In the genomic region with DNA sequence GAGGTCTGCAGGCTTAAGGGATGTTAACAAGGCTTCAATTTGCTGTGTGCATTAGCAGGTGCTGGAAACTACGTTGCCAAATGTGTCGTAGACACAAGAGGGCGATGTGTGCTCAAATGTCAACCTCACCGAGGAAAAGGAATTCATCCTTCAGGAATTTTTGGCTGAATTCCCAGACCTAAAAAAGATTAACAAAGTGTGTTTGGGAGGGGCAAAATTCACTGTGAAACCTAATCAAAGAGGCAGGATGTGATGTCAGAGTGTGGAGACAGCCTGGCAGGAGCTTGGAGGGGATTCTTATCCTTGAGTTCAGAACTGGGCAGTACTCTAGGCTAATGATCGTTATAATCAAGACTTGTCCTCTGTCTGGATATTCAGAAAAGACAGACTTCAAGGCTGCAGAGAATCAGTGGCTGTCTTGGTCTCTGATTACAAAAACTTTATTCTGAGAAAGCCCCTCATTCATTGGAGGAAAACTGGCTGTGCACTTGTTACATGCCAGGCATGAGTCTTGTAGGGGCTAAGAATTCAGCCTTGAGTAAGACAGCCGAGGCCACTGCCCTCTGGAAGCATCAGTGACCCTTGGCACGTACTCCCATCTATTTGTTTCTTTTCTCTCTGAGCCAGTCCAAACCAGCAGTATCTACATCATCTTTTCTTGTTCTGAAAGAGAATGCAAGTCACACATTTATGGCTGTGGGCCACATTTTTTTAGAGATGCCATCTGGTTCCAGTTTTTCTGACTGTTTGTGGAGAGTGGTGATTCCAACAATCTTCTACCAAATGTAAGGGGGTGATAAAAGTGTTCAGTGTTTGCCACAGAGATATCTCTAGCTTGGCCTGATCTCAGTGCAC, we compare ENCODE assay signal across 8 cellular contexts. TPM values are rescaled to one million over a fixed set of nuclear protein-coding genes. Genes with fewer than 3 reads are reported as not detected.
DNase-seq lines count a peak whose midpoint lies in the region; ATAC-seq, FAIRE-seq and TF ChIP-seq lines count a peak whose summit lies in the region.

No MANE protein-coding gene starts in this region.

- no peak for DNase-seq in GM06990 (ENCODE audit: extremely low read depth, insufficient read length)
- peak; percentile 77 for DNase-seq in NCI-H2171 treated with DMSO at 0.1 percent for 48 hours (lab: John Stamatoyannopoulos, UW)
- peak; percentile 99 for DNase-seq in adipocyte (ENCODE audit: low read depth)
- DNase-seq in Right ventricle myocardium superior: peak; percentile 67
- DNase-seq in pancreas: peak in 4 of 6 donors; percentile 55 to 88 (median 66)

- peak overlapping the region in 3 of 4 donors; percentile 14 to 65 (median 28) for H3K27ac ChIP-seq in pancreas

- H3K9ac ChIP-seq in adipocyte (ENCODE audit: low read length): peak overlapping the region; percentile 55

- intact Hi-C loops in Right ventricle myocardium superior (cut with DNase I): loop anchor here (5.0 kb wide), 1 partner anchor 361 kb away; no protein-coding TSS in a partner anchor
- intact Hi-C loops in pancreas (cut with DNase I): loop anchor here in 1 of 3 donors (10.0 kb wide), 1 partner anchor 358 kb away; no protein-coding TSS in a partner anchor

- no peaks in the 10 kb centered on the region for H3K27me3 ChIP-seq in GM06990 (replicated peaks; ENCODE audit: control insufficient read depth, insufficient read depth, low read length)
- no peaks in the 10 kb centered on the region for H3K27me3 ChIP-seq in adipocyte (replicated peaks; ENCODE audit: control insufficient read depth, insufficient read depth, low read length)
- no peaks in the 10 kb centered on the region for H3K27me3 ChIP-seq in pancreas

- H3K4me1 ChIP-seq in adipocyte (ENCODE audit: control insufficient read depth, insufficient read depth, low read length): peaks cover 11% of the 10 kb centered on the region
- H3K4me1 ChIP-seq in pancreas: peaks cover 0 to 6% (median 6%) of the 10 kb centered on the region in 3 donors

- FAIRE-seq in pancreas (lab: Jason Lieb, UNC): no peak

- ATAC-seq in HG02759 (IDR thresholded peaks at IDR 0.05; ENCODE audit: unreplicated experiment) (peak; percentile 50), Right ventricle myocardium superior (ENCODE audit: poor library complexity) (peak; percentile 87), pancreas (peak; percentile 87 to 95 (median 91)), GM19328 (IDR thresholded peaks at IDR 0.05; ENCODE audit: unreplicated experiment) (no peak), HG03354 (IDR thresholded peaks at IDR 0.05; ENCODE audit: poor library complexity, severe bottlenecking, unreplicated experiment) (no peak)

- 4 to 8% methylated on average over 7 of the region's 7 CpGs for WGBS in pancreas, 2 donors

- H3K36me3 ChIP-seq in GM06990 (ENCODE audit: control insufficient read depth, insufficient read depth, low read length) (no peaks in the 10 kb centered on the region), adipocyte (ENCODE audit: control insufficient read depth, insufficient read depth, low read length, severe bottlenecking) (no peaks in the 10 kb centered on the region), pancreas (no peaks in the 10 kb centered on the region)

- H3K4me3 ChIP-seq in GM06990 (replicated peaks; ENCODE audit: low read depth, low read length): no peak overlapping the region
- peak overlapping the region; percentile 43 for H3K4me3 ChIP-seq in adipocyte (ENCODE audit: low read length)
- no peak overlapping the region for H3K4me3 ChIP-seq in pancreas

- H3K9me3 ChIP-seq in adipocyte (ENCODE audit: control insufficient read depth, low read length): no peaks in the 10 kb centered on the region
- no peaks in the 10 kb centered on the region for H3K9me3 ChIP-seq in pancreas

- TF ChIP-seq CTCF in GM06990 (IDR thresholded peaks at IDR 0.05; ENCODE audit: insufficient read depth, low read length, poor library complexity, severe bottlenecking): peak; percentile 73
- peak; percentile 6 to 53 (median 44) for TF ChIP-seq CTCF in pancreas (IDR thresholded peaks at IDR 0.05)

RNA-seq across cellular contexts. Expression of gene SCYGR1, which starts 18.7 kb away (rescaled TPM):
- not detected for total RNA-seq in Right ventricle myocardium superior
- not detected for total RNA-seq in pancreas
- polyA plus RNA-seq in pancreas: not detected

RNA-seq across cellular contexts. Expression of gene TM4SF20, which starts 27.3 kb away (rescaled TPM):
- total RNA-seq in Right ventricle myocardium superior (not detected), pancreas (not detected)
- polyA plus RNA-seq in pancreas: not detected

Comparison
In these comparisons a context has a peak if more than half of its experiments do, and no peak if none do; other contexts are left out.
1. ATAC-seq: peak in HG02759 (single experiment), Right ventricle myocardium superior (single experiment) and pancreas (4 of 4); none in GM19328 (single experiment) and HG03354 (single experiment).